18 cellular contexts compared by ENCODE assay signal in genomic region chr18:79360933-79361332, GRCh38. TPM values are rescaled to one million over a fixed set of nuclear protein-coding genes. Genes with fewer than 3 reads are reported as not detected.
A peak's percentile ranks its signal among the peaks of the same experiment; 100 is the strongest.
DNase-seq lines count a peak whose midpoint lies in the region; ATAC-seq and TF ChIP-seq lines count a peak whose summit lies in the region.
"Had no signal": no experiment of that assay in that cellular context is flagged by ENCODE, and none has a peak within 500 bp of the region (broad histone marks: within the 10 kb centered on the region; RNA-seq: fewer than 3 reads in every experiment).

No MANE protein-coding gene starts in this region.

- H3K79me2 ChIP-seq in HCT116 (ENCODE audit: insufficient read depth, low read length), result no peaks in the 10 kb centered on the region

- H3K27me3 Mint-ChIP-seq in endodermal cell (ENCODE audit: insufficient read depth), result no peaks in the 10 kb centered on the region
- H3K27me3 Mint-ChIP-seq: B cell; CD4-positive, alpha-beta T cell; CD8-positive, alpha-beta memory T cell had no signal

- H3K27me3 ChIP-seq in AG04450 (ENCODE audit: control insufficient read depth, insufficient read depth, low read length) (no peaks in the 10 kb centered on the region), HCT116 (ENCODE audit: insufficient read depth, low read length) (no peaks in the 10 kb centered on the region), endodermal cell (ENCODE audit: control insufficient read depth, insufficient read depth, low read length, poor library complexity, severe bottlenecking) (no peaks in the 10 kb centered on the region)
- H3K27me3 ChIP-seq: BLaER1 had no signal

- H3K4me1 ChIP-seq in HCT116 (ENCODE audit: control insufficient read depth in 1 of 2, insufficient read depth in 2 of 2, low read length in 2 of 2), result peaks cover 14 to 20% of the 10 kb centered on the region in 2 experiments
- H3K4me1 ChIP-seq in endodermal cell (ENCODE audit: control insufficient read depth, insufficient read depth, low read length), result no peaks in the 10 kb centered on the region

- H3K36me3 Mint-ChIP-seq in endodermal cell (ENCODE audit: low read depth), result peaks cover 44% of the 10 kb centered on the region

- TF ChIP-seq CTCF in AG04450 (IDR thresholded peaks at IDR 0.05; ENCODE audit: low read depth, low read length) (no peak), HCT116 (IDR thresholded peaks at IDR 0.05 in 2 of 3, conservative IDR thresholded peaks at IDR 0.05 in 1 of 3; ENCODE audit: borderline replicate concordance in 1 of 3, insufficient read depth in 1 of 3, low read depth in 2 of 3, low read length in 2 of 3) (no peak), endodermal cell (conservative IDR thresholded peaks at IDR 0.05) (no peak)

- RAD21 ChIA-PET in HCT116 (lab: Charles Lee; ENCODE audit: low non-redundant PET in 1 of 2, low total read pairs in 2 of 2, uncharacterized antibody in 2 of 2, unreplicated experiment in 2 of 2), result no interaction called here

- 96 to 98% methylated on average over 12 of the region's 12 CpGs for WGBS in endodermal cell (ENCODE audit: insufficient coverage in 1 of 2, insufficient read length in 1 of 2), 2 experiments

- H3K4me1 Mint-ChIP-seq in endodermal cell, result peaks cover 2% of the 10 kb centered on the region
- H3K4me1 Mint-ChIP-seq: CD8-positive, alpha-beta memory T cell had no signal

- peaks cover 3% of the 10 kb centered on the region for H3K9me3 Mint-ChIP-seq in endodermal cell
- H3K9me3 Mint-ChIP-seq: CD4-positive, alpha-beta T cell; CD8-positive, alpha-beta memory T cell had no signal

- H3K4me3 ChIP-seq in AG04450 (ENCODE audit: low read depth, low read length) (no peak overlapping the region), HCT116 (replicated peaks in 1 of 2; ENCODE audit: low read depth in 1 of 2, low read length in 2 of 2) (no peak overlapping the region), endodermal cell (ENCODE audit: low read length) (no peak overlapping the region)
- H3K4me3 ChIP-seq: BLaER1, GM12878, GM23248, HAP-1 had no signal

- peak overlapping the region; percentile 68 for H3K4me2 ChIP-seq in HCT116 (ENCODE audit: low read length)
- H3K4me2 ChIP-seq: BLaER1 had no signal

- H3K9me2 ChIP-seq in HCT116 (ENCODE audit: insufficient read depth), result no peaks in the 10 kb centered on the region

- CTCF ChIA-PET in AG04450 (lab: Charles Lee), result interaction anchor here (3.8 kb wide), 1 partner anchor 18 kb away, joined by 28 read pairs; no protein-coding TSS in a partner anchor
- CTCF ChIA-PET in HCT116 (lab: Charles Lee), result interaction anchor here (1.1 kb wide), 1 partner anchor 17 kb away, joined by 4 read pairs; no protein-coding TSS in a partner anchor

- no peak for TF ChIP-seq POLR2A in HCT116 (IDR thresholded peaks at IDR 0.05; ENCODE audit: borderline replicate concordance, extremely low read depth, insufficient read depth, insufficient read length)

- no peak for ATAC-seq in HCT116
- ATAC-seq: GM12878 had no signal

- H3K36me3 ChIP-seq in HCT116 (ENCODE audit: control insufficient read depth in 1 of 2, insufficient read depth in 2 of 2, low read length in 2 of 2), result peaks cover 2 to 8% of the 10 kb centered on the region in 2 experiments; a peak in 1 of 4 replicates
- H3K36me3 ChIP-seq in endodermal cell (ENCODE audit: control insufficient read depth, insufficient read depth, low read length), result peaks cover 17% of the 10 kb centered on the region

- intact Hi-C loops in HCT116 (cut with micrococcal nuclease), result no loop called here

- TF ChIP-seq RAD21 in HCT116 (IDR thresholded peaks at IDR 0.05; ENCODE audit: low read depth), result no peak

- H2AFZ ChIP-seq in HCT116 (ENCODE audit: low read depth, low read length, poor library complexity, severe bottlenecking), result no peak overlapping the region
- H2AFZ ChIP-seq: GM23248 had no signal

- H3K27ac ChIP-seq in AG04450 (ENCODE audit: low read depth, low read length) (peak overlapping the region; percentile 23), HCT116 (ENCODE audit: low read depth, low read length) (no peak overlapping the region), endodermal cell (ENCODE audit: low read depth, low read length) (no peak overlapping the region)
- H3K27ac ChIP-seq: BLaER1, C4-2B, GM23248 had no signal

- H4K20me1 ChIP-seq in HCT116 (ENCODE audit: insufficient read depth), result no peaks in the 10 kb centered on the region
- H4K20me1 ChIP-seq: BLaER1 had no signal

- H3K27ac Mint-ChIP-seq in endodermal cell, result peak overlapping the region; percentile 30
- H3K27ac Mint-ChIP-seq: B cell; CD4-positive, alpha-beta T cell; CD8-positive, alpha-beta memory T cell had no signal

- no TSS peak for BruUV-seq in HCT116 (replicated peaks; lab: Mats Ljungman, UMichigan)

- DNase-seq in AG04450 (ENCODE audit: low read depth, low spot score), result no peak
- DNase-seq in HCT116 (ENCODE audit: low read depth, low spot score), result no peak
- peak; percentile 26 for DNase-seq in endodermal cell
- DNase-seq in NCI-H82 treated with DMSO at 0.1 percent for 48 hours (lab: John Stamatoyannopoulos, UW; ENCODE audit: unreplicated experiment), result no peak
- no peak for DNase-seq in T-helper 9 cell
- DNase-seq in CD1c-positive myeloid dendritic cell (ENCODE audit: extremely low spot score), result no peak
- DNase-seq: CD4-positive, alpha-beta T cell; CD8-positive, alpha-beta memory T cell; DMS 273 treated with DMSO at 0.1 percent for 48 hours; DMS79; EL; GDM1; GM23248 had no signal

- H3K9ac ChIP-seq in HCT116 (ENCODE audit: low read length), result no peak overlapping the region
- H3K9ac ChIP-seq in endodermal cell (ENCODE audit: extremely low read depth, low read length, poor library complexity, severe bottlenecking), result no peak overlapping the region
- H3K9ac ChIP-seq: BLaER1, GM23248 had no signal

- POLR2A ChIA-PET in AG04450 (lab: Yijun Ruan, JAX), result no interaction called here
- POLR2A ChIA-PET in HCT116 (lab: Charles Lee), result no interaction called here

- no peak overlapping the region for H3K4me3 Mint-ChIP-seq in endodermal cell
- H3K4me3 Mint-ChIP-seq: B cell; CD4-positive, alpha-beta T cell; CD8-positive, alpha-beta memory T cell had no signal

- no peaks in the 10 kb centered on the region; the same call in 1 of the 2 replicates for H3K9me3 ChIP-seq in AG04450 (ENCODE audit: control insufficient read depth, insufficient read depth, low read length)
- H3K9me3 ChIP-seq in HCT116 (ENCODE audit: control insufficient read depth in 1 of 2, insufficient read depth in 1 of 2, low read depth in 1 of 2, low read length in 2 of 2), result no peaks in the 10 kb centered on the region
- no peaks in the 10 kb centered on the region for H3K9me3 ChIP-seq in endodermal cell (ENCODE audit: control insufficient read depth, low read length)
- H3K9me3 ChIP-seq: BLaER1, HAP-1 had no signal

TF ChIP-seq in HCT116, 20 proteins besides CTCF, POLR2A, EP300 and RAD21 (continues in another document):
- TF ChIP-seq FOSL1 (IDR thresholded peaks at IDR 0.05; ENCODE audit: low read depth) (no peak), REST (IDR thresholded peaks at IDR 0.05; ENCODE audit: low read depth) (no peak), CEBPB (IDR thresholded peaks at IDR 0.05; ENCODE audit: low read depth) (no peak), TCF7L2 (IDR thresholded peaks at IDR 0.05; ENCODE audit: borderline replicate concordance, extremely low read depth, insufficient read depth, insufficient read length) (no peak), CBX3 (IDR thresholded peaks at IDR 0.05; ENCODE audit: low read depth) (no peak), ZBTB33 (IDR thresholded peaks at IDR 0.05; ENCODE audit: extremely low read depth, insufficient replicate concordance, low read length) (no peak), ELF1 (IDR thresholded peaks at IDR 0.05; ENCODE audit: borderline replicate concordance, low read depth) (no peak), ZFX (IDR thresholded peaks at IDR 0.05) (no peak)

RNA-seq across cellular contexts. Expression of gene NFATC1, which starts 34.8 kb away (rescaled TPM):
- polyA plus RNA-seq in AG04450 (2011; rRNA removed), result 0.73 and 1.1 TPM in 2 replicates
- polyA minus RNA-seq in AG04450 (2011; rRNA and poly(A)+ RNA removed), result 1.2 and 1.5 TPM in 2 replicates
- total RNA-seq in HCT116 (2021; ENCODE audit: unreplicated experiment) (20.8 TPM), endodermal cell (10 to 100 TPM; 23.4 to 32.5 TPM)
- polyA plus RNA-seq in HCT116 (2012), result 13.5 and 14.8 TPM in 2 replicates
- polyA plus RNA-seq in endodermal cell (2013, experiment 1 of 2), result 10.9 TPM
- 11.1 TPM for polyA plus RNA-seq in endodermal cell (2013, experiment 2 of 2)
